9 cellular contexts compared by ENCODE assay signal in the genomic region with DNA sequence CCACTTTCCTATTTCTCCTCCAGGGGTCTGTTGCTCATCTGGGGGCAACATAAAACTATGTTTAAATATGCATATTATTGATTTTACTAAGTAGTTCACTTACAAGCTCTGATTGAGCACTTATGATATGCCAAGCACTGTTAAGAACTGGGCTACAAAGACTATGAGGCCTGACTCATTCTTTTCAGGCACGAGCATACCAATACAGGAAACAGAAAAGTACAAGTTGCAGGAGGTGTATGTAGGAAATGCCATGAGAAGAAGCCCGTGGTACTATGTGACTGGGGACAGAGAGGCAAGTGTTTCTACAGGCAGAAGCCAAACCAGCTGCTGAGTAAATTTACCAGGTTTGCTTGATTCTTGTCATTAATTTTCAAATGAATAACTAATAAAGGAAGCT.
A peak's percentile ranks its signal among the peaks of the same experiment; 100 is the strongest.
DNase-seq lines count a peak whose midpoint lies in the region; ATAC-seq, FAIRE-seq and TF ChIP-seq lines count a peak whose summit lies in the region.
"Had no signal": no experiment of that assay in that cellular context is flagged by ENCODE, and none has a peak within 500 bp of the region (broad histone marks: within the 10 kb centered on the region; RNA-seq: fewer than 3 reads in every experiment).

No MANE protein-coding gene starts in this region.

- H3K56ac ChIP-seq in mesendoderm (ENCODE audit: low read length) = no peak overlapping the region

- H3K18ac ChIP-seq in mesendoderm (ENCODE audit: low read length) = no peak overlapping the region

- TF ChIP-seq CTCF in D721Med (IDR thresholded peaks at IDR 0.05; ENCODE audit: insufficient read depth, missing control alignments) = no peak

- no peak overlapping the region for H2BK5ac ChIP-seq in mesendoderm (ENCODE audit: low read length)

- no peaks in the 10 kb centered on the region for H3K4me1 ChIP-seq in mesendoderm (ENCODE audit: control insufficient read depth, low read depth, low read length)

- H3K79me1 ChIP-seq in mesendoderm (ENCODE audit: low read length) = no peaks in the 10 kb centered on the region

- H3K27me3 ChIP-seq in mesendoderm (ENCODE audit: insufficient read depth, low read length, poor library complexity) = no peaks in the 10 kb centered on the region

- H3K4me2 ChIP-seq in mesendoderm (ENCODE audit: low read length) = no peak overlapping the region

- H3K27ac ChIP-seq in mesendoderm (ENCODE audit: low read depth, low read length) = no peak overlapping the region

- no peak overlapping the region for H2BK15ac ChIP-seq in mesendoderm (replicated peaks; ENCODE audit: low read depth)

- H3K9ac ChIP-seq in mesendoderm (ENCODE audit: low read length) = no peak overlapping the region

- H3K4me3 Mint-ChIP-seq in stimulated activated effector memory CD8-positive, alpha-beta T cell treated with anti-CD3 and anti-CD28 coated beads, Interleukin-12 subunit alpha, Interleukin-12 subunit beta, amount 100 ng/mL, for 72 hours = no peak overlapping the region
- H3K4me3 Mint-ChIP-seq: dendritic cell treated with granulocyte-macrophage colony-stimulating factor and Interleukin-4, amounts not matched to agents 40 ng/mL and 50 ng/mL, for 4 days had no signal

- H3K9me3 Mint-ChIP-seq in stimulated activated effector memory CD8-positive, alpha-beta T cell treated with anti-CD3 and anti-CD28 coated beads, Interleukin-12 subunit alpha, Interleukin-12 subunit beta, amount 100 ng/mL, for 72 hours = peaks cover 2% of the 10 kb centered on the region

- FAIRE-seq in D721Med (lab: Jason Lieb, UNC) = no peak

- no peak overlapping the region for H3K4me3 ChIP-seq in mesendoderm (ENCODE audit: low read length)

- no peaks in the 10 kb centered on the region for H3K36me3 ChIP-seq in mesendoderm (ENCODE audit: control insufficient read depth, insufficient read depth, low read length)

- peak; percentile 46 for DNase-seq in astrocyte of the hippocampus (ENCODE audit: low read depth, low spot score)
- no peak for DNase-seq in stimulated activated effector memory CD8-positive, alpha-beta T cell treated with anti-CD3 and anti-CD28 coated beads, Interleukin-12 subunit alpha, Interleukin-12 subunit beta, amount 100 ng/mL, for 72 hours (ENCODE audit: low spot score in 2 of 2)
- DNase-seq in D721Med (ENCODE audit: insufficient read length, low spot score) = no peak
- DNase-seq in medulla oblongata (ENCODE audit: extremely low spot score) = no peak
- no peak for DNase-seq in mesendoderm
- DNase-seq: NCI-H2107 had no signal

- H3K27ac Mint-ChIP-seq in stimulated activated effector memory CD8-positive, alpha-beta T cell treated with anti-CD3 and anti-CD28 coated beads, Interleukin-12 subunit alpha, Interleukin-12 subunit beta, amount 100 ng/mL, for 72 hours = no peak overlapping the region
- H3K27ac Mint-ChIP-seq: dendritic cell treated with granulocyte-macrophage colony-stimulating factor and Interleukin-4, amounts not matched to agents 40 ng/mL and 50 ng/mL, for 4 days had no signal

- no peak overlapping the region for H4K8ac ChIP-seq in mesendoderm (ENCODE audit: low read depth, low read length)

- no peaks in the 10 kb centered on the region for H3K36me3 Mint-ChIP-seq in stimulated activated effector memory CD8-positive, alpha-beta T cell treated with anti-CD3 and anti-CD28 coated beads, Interleukin-12 subunit alpha, Interleukin-12 subunit beta, amount 100 ng/mL, for 72 hours

- H2AK5ac ChIP-seq in mesendoderm (ENCODE audit: low read length) = no peak overlapping the region

- ATAC-seq in GM19467 (IDR thresholded peaks at IDR 0.05; ENCODE audit: unreplicated experiment) (peak; percentile 68), HG03095 (IDR thresholded peaks at IDR 0.05; ENCODE audit: unreplicated experiment) (peak; percentile 53)
- ATAC-seq in stimulated activated effector memory CD8-positive, alpha-beta T cell treated with anti-CD3 and anti-CD28 coated beads, Interleukin-12 subunit alpha, Interleukin-12 subunit beta, amount 100 ng/mL, for 72 hours = peak; percentile 28

- no peak overlapping the region for H2BK120ac ChIP-seq in mesendoderm (ENCODE audit: low read depth, low read length)

- no peaks in the 10 kb centered on the region for H3K79me2 ChIP-seq in mesendoderm (ENCODE audit: control insufficient read depth, insufficient read depth, low read length)

- no CpG with 5 or more reads among the region's 2 CpGs for whole genome bisulfite sequencing in mesendoderm (ENCODE audit: extremely low coverage, insufficient coverage, low lambda C conversion rate)

- H3K23ac ChIP-seq in mesendoderm (ENCODE audit: low read length) = no peak overlapping the region

- H3K4me1 Mint-ChIP-seq in stimulated activated effector memory CD8-positive, alpha-beta T cell treated with anti-CD3 and anti-CD28 coated beads, Interleukin-12 subunit alpha, Interleukin-12 subunit beta, amount 100 ng/mL, for 72 hours = no peaks in the 10 kb centered on the region

- no peak overlapping the region for H4K5ac ChIP-seq in mesendoderm (ENCODE audit: low read length)

- H3K4ac ChIP-seq in mesendoderm (ENCODE audit: low read depth, low read length) = no peak overlapping the region
